In genomic region chr15:68298336-68298735, GRCh38 we compare ENCODE assay signal across 11 cellular contexts. TPM values are rescaled to one million over a fixed set of nuclear protein-coding genes. Genes with fewer than 3 reads are reported as not detected.
DNase-seq lines count a peak whose midpoint lies in the region; ATAC-seq and TF ChIP-seq lines count a peak whose summit lies in the region.
"Had no signal": no experiment of that assay in that cellular context is flagged by ENCODE, and none has a peak within 500 bp of the region (broad histone marks: within the 10 kb centered on the region; RNA-seq: fewer than 3 reads in every experiment).

No MANE protein-coding gene starts in this region.

- POLR2A ChIA-PET in naive thymus-derived CD8-positive, alpha-beta T cell (lab: Charles Lee): interaction anchor here (5.7 kb wide), 1 partner anchor 21 kb away, joined by 27 read pairs; the partner anchor contains the start of gene FEM1B

- peak overlapping the region; percentile 76 to 92 (median 85) for H3K4me2 ChIP-seq in BLaER1 treated with 17β-estradiol and CSF1 and Interleukin-3, amounts not matched to agents 10 nM and 100 nM

- H3K36me3 Mint-ChIP-seq in activated naive CD8-positive, alpha-beta T cell treated with anti-CD3 and anti-CD28 coated beads for 36 hours: peaks cover 13% of the 10 kb centered on the region
- H3K36me3 Mint-ChIP-seq in naive thymus-derived CD8-positive, alpha-beta T cell: peaks cover 3 to 18% (median 5%) of the 10 kb centered on the region in 3 donors

- no peak for DNase-seq in GM12865 (ENCODE audit: low read depth)
- DNase-seq in activated naive CD8-positive, alpha-beta T cell treated with anti-CD3 and anti-CD28 coated beads for 36 hours: no peak
- no peak for DNase-seq in naive thymus-derived CD8-positive, alpha-beta T cell
- no peak for DNase-seq in SJCRH30
- no peak for DNase-seq in anterior cingulate cortex (lab: John Stamatoyannopoulos, UW)
- DNase-seq: C1 segment of cervical spinal cord, NCI-H2107 had no signal

- H3K4me3 Mint-ChIP-seq in activated naive CD8-positive, alpha-beta T cell treated with anti-CD3 and anti-CD28 coated beads for 36 hours: peak overlapping the region; percentile 65
- peak overlapping the region; percentile 74 to 88 (median 83) for H3K4me3 Mint-ChIP-seq in naive thymus-derived CD8-positive, alpha-beta T cell

- no peak for TF ChIP-seq CTCF in GM12865 (IDR thresholded peaks at IDR 0.05; ENCODE audit: insufficient read depth, low read depth, low read length, missing control alignments)

- ATAC-seq in naive thymus-derived CD8-positive, alpha-beta T cell: no peak
- ATAC-seq in GM18907 (IDR thresholded peaks at IDR 0.05; ENCODE audit: unreplicated experiment) (no peak), HG02852 (IDR thresholded peaks at IDR 0.05; ENCODE audit: unreplicated experiment) (no peak)

- peak overlapping the region in 9 of 11 experiments; percentile 41 to 79 (median 71); a peak in 16 of 22 replicates for H3K9ac ChIP-seq in BLaER1 treated with 17β-estradiol and CSF1 and Interleukin-3, amounts not matched to agents 10 nM and 100 nM

- peak overlapping the region in 9 of 10 experiments; percentile 37 to 62 (median 44); a peak in 9 of 20 replicates for H3K4me3 ChIP-seq in BLaER1 treated with 17β-estradiol and CSF1 and Interleukin-3, amounts not matched to agents 10 nM and 100 nM
- peak overlapping the region; percentile 46 for H3K4me3 ChIP-seq in GM12865 (ENCODE audit: low read depth, low read length)
- H3K4me3 ChIP-seq in SJCRH30: no peak overlapping the region

- peak overlapping the region in 9 of 11 experiments; percentile 58 to 85 (median 76); a peak in 19 of 22 replicates for H3K27ac ChIP-seq in BLaER1 treated with 17β-estradiol and CSF1 and Interleukin-3, amounts not matched to agents 10 nM and 100 nM
- H3K27ac ChIP-seq in SJCRH30: no peak overlapping the region

- peaks cover 22 to 78% (median 33%) of the 10 kb centered on the region in 10 experiments for H3K4me1 ChIP-seq in BLaER1 treated with 17β-estradiol and CSF1 and Interleukin-3, amounts not matched to agents 10 nM and 100 nM
- H3K4me1 ChIP-seq in SJCRH30: no peaks in the 10 kb centered on the region

- no peaks in the 10 kb centered on the region for H3K27me3 ChIP-seq in BLaER1 treated with 17β-estradiol and CSF1 and Interleukin-3, amounts not matched to agents 10 nM and 100 nM
- H3K27me3 ChIP-seq in SJCRH30: no peaks in the 10 kb centered on the region

- peak overlapping the region; percentile 85 for H3K27ac Mint-ChIP-seq in activated naive CD8-positive, alpha-beta T cell treated with anti-CD3 and anti-CD28 coated beads for 36 hours
- H3K27ac Mint-ChIP-seq in naive thymus-derived CD8-positive, alpha-beta T cell: peak overlapping the region; percentile 77 to 95 (median 92)

- H3K36me3 ChIP-seq in BLaER1 treated with 17β-estradiol and CSF1 and Interleukin-3, amounts not matched to agents 10 nM and 100 nM: peaks cover 4 to 30% (median 17%) of the 10 kb centered on the region in 11 experiments; a peak in 17 of 22 replicates
- H3K36me3 ChIP-seq in SJCRH30: peaks cover 7% of the 10 kb centered on the region

- no peaks in the 10 kb centered on the region for H3K9me3 ChIP-seq in BLaER1 treated with 17β-estradiol and CSF1 and Interleukin-3, amounts not matched to agents 10 nM and 100 nM (replicated peaks in 1 of 11)
- H3K9me3 ChIP-seq in SJCRH30 (replicated peaks): no peaks in the 10 kb centered on the region

- no peaks in the 10 kb centered on the region for H3K9me3 Mint-ChIP-seq in activated naive CD8-positive, alpha-beta T cell treated with anti-CD3 and anti-CD28 coated beads for 36 hours
- H3K9me3 Mint-ChIP-seq in naive thymus-derived CD8-positive, alpha-beta T cell: no peaks in the 10 kb centered on the region
- H3K9me3 Mint-ChIP-seq: brain had no signal

- peaks cover 0 to 61% (median 19%) of the 10 kb centered on the region in 11 experiments; a peak in 16 of 22 replicates for H4K20me1 ChIP-seq in BLaER1 treated with 17β-estradiol and CSF1 and Interleukin-3, amounts not matched to agents 10 nM and 100 nM

- peaks cover 32% of the 10 kb centered on the region for H3K4me1 Mint-ChIP-seq in activated naive CD8-positive, alpha-beta T cell treated with anti-CD3 and anti-CD28 coated beads for 36 hours
- H3K4me1 Mint-ChIP-seq in naive thymus-derived CD8-positive, alpha-beta T cell: peaks cover 13 to 48% (median 47%) of the 10 kb centered on the region in 4 donors

- H3K27me3 Mint-ChIP-seq in activated naive CD8-positive, alpha-beta T cell treated with anti-CD3 and anti-CD28 coated beads for 36 hours: no peaks in the 10 kb centered on the region
- H3K27me3 Mint-ChIP-seq in naive thymus-derived CD8-positive, alpha-beta T cell: no peaks in the 10 kb centered on the region

RNA-seq across cellular contexts. Expression of gene FEM1B, which starts 20.8 kb away (rescaled TPM):
- 10 to 100 TPM; 37.0 to 44.1 TPM for total RNA-seq in activated naive CD8-positive, alpha-beta T cell treated with anti-CD3 and anti-CD28 coated beads for 36 hours
- 10 to 100 TPM; 61.1 to 66.5 TPM for total RNA-seq in naive thymus-derived CD8-positive, alpha-beta T cell
- 10 to 100 TPM; 13.4 to 15.7 (median 14.6) TPM for polyA plus RNA-seq in naive thymus-derived CD8-positive, alpha-beta T cell
- 63.3 and 67.0 TPM in 2 replicates for total RNA-seq in SJCRH30 (2014; rRNA removed; shearing (Covaris generic))
